In genomic region chr10:79779310-79779938, GRCh38 we compare ENCODE assay signal across 8 cellular contexts. TPM values are rescaled to one million over a fixed set of nuclear protein-coding genes. Genes with fewer than 3 reads are reported as not detected.
DNase-seq lines count a peak whose midpoint lies in the region; ATAC-seq and TF ChIP-seq lines count a peak whose summit lies in the region.
"Not testable (repeated sequence)": the region's sequence is repeated elsewhere in the genome, so short reads cannot be mapped to it uniquely, and the experiment has no call there.

No MANE protein-coding gene starts in this region.

- H3K9me3 Mint-ChIP-seq in GM23338; activated naive CD8-positive, alpha-beta T cell treated with anti-CD3 and anti-CD28 coated beads, Interleukin-2, amount 50 U/mL, for 24 hours; glutamatergic neuron (ENCODE audit: unreplicated experiment): not testable (repeated sequence)

- H3K36me3 Mint-ChIP-seq in GM23338 (ENCODE audit: low read depth); activated naive CD8-positive, alpha-beta T cell treated with anti-CD3 and anti-CD28 coated beads, Interleukin-2, amount 50 U/mL, for 24 hours (ENCODE audit: low read depth); glutamatergic neuron (ENCODE audit: unreplicated experiment): not testable (repeated sequence)

- not testable (repeated sequence) for H3F3A ChIP-seq in GM23338 (replicated peaks; ENCODE audit: low read depth)

- not testable (repeated sequence) for H3K4me2 ChIP-seq in GM23338; Karpas-422 (ENCODE audit: low read depth, low read length, poor library complexity, severe bottlenecking)

- H3K4me1 Mint-ChIP-seq in GM23338; activated naive CD8-positive, alpha-beta T cell treated with anti-CD3 and anti-CD28 coated beads, Interleukin-2, amount 50 U/mL, for 24 hours; glutamatergic neuron (ENCODE audit: low read depth, unreplicated experiment): not testable (repeated sequence)

- not testable (repeated sequence) for H3K27ac Mint-ChIP-seq in GM23338; activated naive CD8-positive, alpha-beta T cell treated with anti-CD3 and anti-CD28 coated beads, Interleukin-2, amount 50 U/mL, for 24 hours; glutamatergic neuron (ENCODE audit: unreplicated experiment)

- TF ChIP-seq CTCF in GM23338 (conservative IDR thresholded peaks at IDR 0.05; ENCODE audit: low read depth in 2 of 2) (peak; percentile 52 to 64), glutamatergic neuron (IDR thresholded peaks at IDR 0.05; ENCODE audit: partially characterized antibody, unreplicated experiment) (peak; percentile 63)
- not testable (repeated sequence) for TF ChIP-seq CTCF in omental fat pad (IDR thresholded peaks at IDR 0.05)

- not testable (repeated sequence) for H3K9me3 ChIP-seq in Karpas-422 (ENCODE audit: low read length)

- ATAC-seq in GM23338 (peak; percentile 100), omental fat pad (ENCODE audit: low FRiP score) (peak; percentile 90)
- ATAC-seq in activated naive CD8-positive, alpha-beta T cell treated with anti-CD3 and anti-CD28 coated beads, Interleukin-2, amount 50 U/mL, for 24 hours, result peak; percentile 91

- H3K27me3 Mint-ChIP-seq in GM23338 (ENCODE audit: insufficient read depth, low read depth, poor library complexity); activated naive CD8-positive, alpha-beta T cell treated with anti-CD3 and anti-CD28 coated beads, Interleukin-2, amount 50 U/mL, for 24 hours; glutamatergic neuron (ENCODE audit: unreplicated experiment): not testable (repeated sequence)

- not testable (repeated sequence) for H3K27me3 ChIP-seq in GM23338 (ENCODE audit: insufficient read depth); Karpas-422 (ENCODE audit: low read length)

- H2AFZ ChIP-seq in GM23338; Karpas-422 (ENCODE audit: low read length): not testable (repeated sequence)

- H3K27ac ChIP-seq in GM23338 (ENCODE audit: low read depth); Karpas-422 (ENCODE audit: low read length): not testable (repeated sequence)

- H3K4me1 ChIP-seq in GM23338 (ENCODE audit: insufficient read depth); Karpas-422 (ENCODE audit: low read length): not testable (repeated sequence)

- not testable (repeated sequence) for H3K4me3 Mint-ChIP-seq in GM23338; activated naive CD8-positive, alpha-beta T cell treated with anti-CD3 and anti-CD28 coated beads, Interleukin-2, amount 50 U/mL, for 24 hours; glutamatergic neuron (ENCODE audit: unreplicated experiment)

- H3K9me2 ChIP-seq in GM23338 (ENCODE audit: insufficient read depth); Karpas-422 (replicated peaks; ENCODE audit: insufficient read depth, low read length): not testable (repeated sequence)

- H3K4me3 ChIP-seq in GM23338; Karpas-422 (ENCODE audit: low read length): not testable (repeated sequence)

- H3K79me2 ChIP-seq in GM23338 (replicated peaks; ENCODE audit: insufficient read depth); Karpas-422 (ENCODE audit: low read length): not testable (repeated sequence)

- H3K36me3 ChIP-seq in GM23338 (ENCODE audit: insufficient read depth); Karpas-422 (ENCODE audit: insufficient read depth, low read length): not testable (repeated sequence)

- not testable (repeated sequence) for H4K20me1 ChIP-seq in GM23338 (replicated peaks; ENCODE audit: insufficient read depth); Karpas-422 (ENCODE audit: insufficient read depth, low read depth, low read length)

- DNase-seq in EH (ENCODE audit: low read depth) (peak; percentile 64), GM23338 (ENCODE audit: low spot score) (peak; percentile 88), Karpas-422 (peak; percentile 82), T-helper 22 cell (ENCODE audit: low read depth) (peak; percentile 7), glutamatergic neuron (peak; percentile 75), omental fat pad (ENCODE audit: low spot score) (peak; percentile 34)
- DNase-seq in activated naive CD8-positive, alpha-beta T cell treated with anti-CD3 and anti-CD28 coated beads, Interleukin-2, amount 50 U/mL, for 24 hours, result peak; percentile 65
- DNase-seq in stimulated activated naive CD4-positive, alpha-beta T cell (lab: John Stamatoyannopoulos, UW), result peak; percentile 17 to 50 (median 30)

- not testable (repeated sequence) for H3K9ac ChIP-seq in Karpas-422 (ENCODE audit: low read length)

RNA-seq across cellular contexts. Expression of gene NUTM2E, which starts 47.1 kb away (rescaled TPM):
- 0.12 TPM in 1 of 2 replicates, not detected in the other for total RNA-seq in GM23338 (2014; rRNA removed; shearing (Covaris generic))
- polyA plus RNA-seq in GM23338 (2016; fragmentation: Nextera tagmentation; extraction: Ambion mirVana), result 0.18 TPM in 1 of 2 replicates, not detected in the other
- 0.19 and 0.43 TPM in 2 replicates for total RNA-seq in Karpas-422 (2014; rRNA removed; shearing (Covaris generic); ENCODE audit: low replicate concordance)
- total RNA-seq in glutamatergic neuron (ENCODE audit: unreplicated experiment) (0.86 TPM), omental fat pad (under 1 TPM in 1 of 4 donors, not detected in 3; 0.65 TPM)

Comparison
In these comparisons a context has a peak if more than half of its experiments do, and no peak if none do; other contexts are left out.
1. DNase-seq: peak in every context shown above with its lines; median percentile 88 in GM23338; 82 in Karpas-422; 75 in glutamatergic neuron; 65 in activated naive CD8-positive, alpha-beta T cell treated with anti-CD3 and anti-CD28 coated beads, Interleukin-2, amount 50 U/mL, for 24 hours; 64 in EH; 34 in omental fat pad; 30 in stimulated activated naive CD4-positive, alpha-beta T cell; 7 in T-helper 22 cell.